In genomic region chr9:89668216-89668867, GRCh38 we compare ENCODE assay signal across 14 cellular contexts.
DNase-seq lines count a peak whose midpoint lies in the region; ATAC-seq and TF ChIP-seq lines count a peak whose summit lies in the region.
"Had no signal": no experiment of that assay in that cellular context is flagged by ENCODE, and none has a peak within 500 bp of the region (broad histone marks: within the 10 kb centered on the region; RNA-seq: fewer than 3 reads in every experiment).

No MANE protein-coding gene starts in this region.

- peak overlapping the region in 1 of 5 experiments; percentile 9 for H3K4me3 Mint-ChIP-seq in brain
- H3K4me3 Mint-ChIP-seq: stimulated activated naive CD8-positive, alpha-beta T cell treated with anti-CD3 and anti-CD28 coated beads, Interleukin-15, Interleukin-2, amounts not matched to agents 100 ng/mL and 50 ng/mL, for 24 hours had no signal

- H3K9me3 Mint-ChIP-seq in brain: peaks cover 0 to 8% (median 3%) of the 10 kb centered on the region in 5 experiments
- H3K9me3 Mint-ChIP-seq: stimulated activated naive CD8-positive, alpha-beta T cell treated with anti-CD3 and anti-CD28 coated beads, Interleukin-15, Interleukin-2, amounts not matched to agents 100 ng/mL and 50 ng/mL, for 24 hours had no signal

- H3K27ac Mint-ChIP-seq in brain: peak overlapping the region in 4 of 5 experiments; percentile 17 to 69 (median 58)
- H3K27ac Mint-ChIP-seq: stimulated activated naive CD8-positive, alpha-beta T cell treated with anti-CD3 and anti-CD28 coated beads, Interleukin-15, Interleukin-2, amounts not matched to agents 100 ng/mL and 50 ng/mL, for 24 hours had no signal

- H3K9me3 ChIP-seq in prostate gland: no peaks in the 10 kb centered on the region

- intact Hi-C loops in prostate gland (cut with DNase I): no loop called here

- H3K4me3 ChIP-seq in prostate gland: no peak overlapping the region

- H3K36me3 ChIP-seq in prostate gland: no peaks in the 10 kb centered on the region

- H3K4me1 ChIP-seq in prostate gland (replicated peaks): peaks cover 43% of the 10 kb centered on the region

- TF ChIP-seq POLR2A in prostate gland (IDR thresholded peaks at IDR 0.05): no peak

- ATAC-seq in HG02678 (IDR thresholded peaks at IDR 0.05; ENCODE audit: unreplicated experiment): no peak
- no peak for ATAC-seq in HG03457 (IDR thresholded peaks at IDR 0.05; ENCODE audit: unreplicated experiment)
- ATAC-seq: Panc1 had no signal

- peak overlapping the region; percentile 87 for H3K27ac ChIP-seq in prostate gland

- DNase-seq in DMS79 treated with DMSO at 0.1 percent for 48 hours (lab: John Stamatoyannopoulos, UW): peak; percentile 62
- DNase-seq in NCI-H2029 (lab: John Stamatoyannopoulos, UW): peak; percentile 92
- no peak for DNase-seq in prostate gland (ENCODE audit: low spot score)
- DNase-seq in SK-N-DZ (ENCODE audit: low spot score): no peak
- DNase-seq: C1 segment of cervical spinal cord, cortex of kidney, NCI-H1694 treated with DMSO at 0.1 percent for 48 hours, retina, T-helper 9 cell had no signal

- H3K4me1 Mint-ChIP-seq in brain: peaks cover 41% of the 10 kb centered on the region

- TF ChIP-seq CTCF in brain (conservative IDR thresholded peaks at IDR 0.05): no peak
- TF ChIP-seq CTCF in prostate gland (IDR thresholded peaks at IDR 0.05): no peak

- H3K27me3 ChIP-seq in prostate gland (replicated peaks; ENCODE audit: insufficient read depth): no peaks in the 10 kb centered on the region

- H3K27me3 Mint-ChIP-seq in brain: peaks cover 3% of the 10 kb centered on the region
- H3K27me3 Mint-ChIP-seq: stimulated activated naive CD8-positive, alpha-beta T cell treated with anti-CD3 and anti-CD28 coated beads, Interleukin-15, Interleukin-2, amounts not matched to agents 100 ng/mL and 50 ng/mL, for 24 hours had no signal

- WGBS in prostate gland: 66% methylated on average over 8 of the region's 8 CpGs

- H3K36me3 Mint-ChIP-seq in brain: no peaks in the 10 kb centered on the region

Comparison
In these comparisons a context has a peak if more than half of its experiments do, and no peak if none do; other contexts are left out.
1. DNase-seq: peak in DMS79 treated with DMSO at 0.1 percent for 48 hours (single experiment) and NCI-H2029 (single experiment); none in prostate gland (single experiment) and SK-N-DZ (single experiment).